ENCODE assay signal across 1 cellular context in genomic region chr17:49252148-49252682, GRCh38.
TF ChIP-seq lines count a peak whose summit lies in the region.

No MANE protein-coding gene starts in this region.

TF ChIP-seq in K562, 482 proteins besides CTCF, POLR2A, EP300 and RAD21 (continued from another document and continues in another):
- TF ChIP-seq ZNF277 (CRISPR knock-in tag; IDR thresholded peaks at IDR 0.05; ENCODE audit: borderline replicate concordance): no peak
- no peak for TF ChIP-seq POLR2AphosphoS2 (IDR thresholded peaks at IDR 0.05; ENCODE audit: low read length)
- no peak for TF ChIP-seq ZNF785 (CRISPR knock-in tag; IDR thresholded peaks at IDR 0.05)
- no peak for TF ChIP-seq SMAD1 (IDR thresholded peaks at IDR 0.05; ENCODE audit: low read depth, low read length, partially characterized antibody)
- TF ChIP-seq NKRF (IDR thresholded peaks at IDR 0.05; ENCODE audit: borderline replicate concordance): no peak
- TF ChIP-seq SP1 (CRISPR knock-in tag; IDR thresholded peaks at IDR 0.05): no peak
- TF ChIP-seq ZZZ3 (IDR thresholded peaks at IDR 0.05): no peak
- no peak for TF ChIP-seq HMG20B (CRISPR knock-in tag; IDR thresholded peaks at IDR 0.05)
- TF ChIP-seq DACH1 (IDR thresholded peaks at IDR 0.05; ENCODE audit: partially characterized antibody): no peak
- peak; percentile 60 to 75 for TF ChIP-seq KDM1A (IDR thresholded peaks at IDR 0.05)
- TF ChIP-seq ZNF766 (CRISPR knock-in tag; conservative IDR thresholded peaks at IDR 0.05): no peak
- peak; percentile 89 for TF ChIP-seq CEBPB (tag; IDR thresholded peaks at IDR 0.05)
- no peak for TF ChIP-seq NUFIP1 (IDR thresholded peaks at IDR 0.05; ENCODE audit: partially characterized antibody)
- TF ChIP-seq HMGXB4 (CRISPR knock-in tag; IDR thresholded peaks at IDR 0.05): no peak
- peak; percentile 100 for TF ChIP-seq CTBP1 (IDR thresholded peaks at IDR 0.05; ENCODE audit: borderline replicate concordance)
- no peak for TF ChIP-seq HIVEP1 (CRISPR knock-in tag; IDR thresholded peaks at IDR 0.05)
- TF ChIP-seq POLR2AphosphoS5 (IDR thresholded peaks at IDR 0.05; ENCODE audit: control insufficient read depth, insufficient read depth, low read depth, low read length): no peak
- TF ChIP-seq ZNF407 (IDR thresholded peaks at IDR 0.05; ENCODE audit: low read depth): no peak
- TF ChIP-seq KHSRP (IDR thresholded peaks at IDR 0.05): no peak
- TF ChIP-seq HES1 (IDR thresholded peaks at IDR 0.05; ENCODE audit: low read depth): no peak
- no peak for TF ChIP-seq ZNF232 (CRISPR knock-in tag; IDR thresholded peaks at IDR 0.05)
- no peak for TF ChIP-seq MBD1 (CRISPR knock-in tag; IDR thresholded peaks at IDR 0.05)
- no peak for TF ChIP-seq CREB5 (CRISPR knock-in tag; IDR thresholded peaks at IDR 0.05)
- TF ChIP-seq GTF3C2 (IDR thresholded peaks at IDR 0.05; ENCODE audit: borderline replicate concordance, extremely low read depth, insufficient read length): no peak
- TF ChIP-seq DEAF1 (CRISPR knock-in tag; IDR thresholded peaks at IDR 0.05): no peak
- peak; percentile 75 to 89; a peak in 3 of 4 replicates for TF ChIP-seq TRIM24 (IDR thresholded peaks at IDR 0.05)
- TF ChIP-seq E2F8 (IDR thresholded peaks at IDR 0.05; ENCODE audit: low read depth, partially characterized antibody): no peak
- TF ChIP-seq ZNF584 (CRISPR knock-in tag; IDR thresholded peaks at IDR 0.05; ENCODE audit: low read depth): 0 out of 2 replicates have a peak, but pooled peaks have one; percentile 47
- TF ChIP-seq PHF21A (IDR thresholded peaks at IDR 0.05; ENCODE audit: borderline replicate concordance, low read depth): no peak
